Comparison of ENCODE assay signal across 1 cellular context in genomic region chr5:76402251-76402879, GRCh38.
TF ChIP-seq lines count a peak whose summit lies in the region.

No MANE protein-coding gene starts in this region.

TF ChIP-seq in HepG2, 621 proteins besides CTCF, POLR2A, EP300 and RAD21 (continued from another document):
- no peak for TF ChIP-seq ZNF276 (CRISPR knock-in tag; IDR thresholded peaks at IDR 0.05; ENCODE audit: low read depth)
- TF ChIP-seq ZFP1 (CRISPR knock-in tag; IDR thresholded peaks at IDR 0.05): no peak
- 0 out of 2 replicates have a peak, but pooled peaks have one; percentile 13 for TF ChIP-seq MTF2 (CRISPR knock-in tag; IDR thresholded peaks at IDR 0.05; ENCODE audit: borderline replicate concordance)
- no peak; the same call in 1 of the 2 replicates for TF ChIP-seq ZNF772 (CRISPR knock-in tag; IDR thresholded peaks at IDR 0.05)
- no peak for TF ChIP-seq ZNF510 (CRISPR knock-in tag; IDR thresholded peaks at IDR 0.05; ENCODE audit: low read depth)
- TF ChIP-seq SNAI1 (CRISPR knock-in tag; IDR thresholded peaks at IDR 0.05; ENCODE audit: borderline replicate concordance): no peak
- no peak for TF ChIP-seq ZSCAN29 (CRISPR knock-in tag; conservative IDR thresholded peaks at IDR 0.05)
- no peak for TF ChIP-seq TP53 (CRISPR knock-in tag; conservative IDR thresholded peaks at IDR 0.05)
- peak; percentile 60; the same call in 1 of the 2 replicates for TF ChIP-seq ZMYM3 (CRISPR knock-in tag; IDR thresholded peaks at IDR 0.05)
- TF ChIP-seq BRCA1 (CRISPR knock-in tag; IDR thresholded peaks at IDR 0.05): no peak
- no peak; the same call in 1 of the 2 replicates for TF ChIP-seq ZNF580 (CRISPR knock-in tag; IDR thresholded peaks at IDR 0.05; ENCODE audit: borderline replicate concordance, low read depth)
- no peak for TF ChIP-seq ZNF589 (CRISPR knock-in tag; conservative IDR thresholded peaks at IDR 0.05)
- TF ChIP-seq ZNF292 (CRISPR knock-in tag; IDR thresholded peaks at IDR 0.05; ENCODE audit: borderline replicate concordance, low read depth): no peak
- TF ChIP-seq SMAD1 (CRISPR knock-in tag; IDR thresholded peaks at IDR 0.05; ENCODE audit: borderline replicate concordance, low read depth): no peak
- TF ChIP-seq E2F2 (CRISPR knock-in tag; IDR thresholded peaks at IDR 0.05; ENCODE audit: borderline replicate concordance): no peak
- TF ChIP-seq ZNF235 (CRISPR knock-in tag; IDR thresholded peaks at IDR 0.05; ENCODE audit: borderline replicate concordance): no peak
- no peak for TF ChIP-seq ARID4A (CRISPR knock-in tag; IDR thresholded peaks at IDR 0.05; ENCODE audit: borderline replicate concordance)
- TF ChIP-seq ZNF260 (CRISPR knock-in tag; IDR thresholded peaks at IDR 0.05; ENCODE audit: borderline replicate concordance, low read depth): no peak
- no peak for TF ChIP-seq NCOR1 (IDR thresholded peaks at IDR 0.05; ENCODE audit: borderline replicate concordance, low read length)
- no peak for TF ChIP-seq CREM (IDR thresholded peaks at IDR 0.05)
- no peak for TF ChIP-seq CREM (CRISPR knock-in tag; IDR thresholded peaks at IDR 0.05)
- TF ChIP-seq RELA (CRISPR knock-in tag; IDR thresholded peaks at IDR 0.05): no peak
- no peak for TF ChIP-seq ZNF687 (CRISPR knock-in tag; IDR thresholded peaks at IDR 0.05)
- no peak for TF ChIP-seq ZFP36 (IDR thresholded peaks at IDR 0.05; ENCODE audit: borderline replicate concordance, low read depth, low read length, partially characterized antibody)
- TF ChIP-seq ZNF18 (CRISPR knock-in tag; IDR thresholded peaks at IDR 0.05; ENCODE audit: insufficient replicate concordance): peak; percentile 7
- no peak for TF ChIP-seq ZNF234 (CRISPR knock-in tag; conservative IDR thresholded peaks at IDR 0.05)
- no peak for TF ChIP-seq HHEX (CRISPR knock-in tag; IDR thresholded peaks at IDR 0.05)
- no peak for TF ChIP-seq ZNF543 (CRISPR knock-in tag; IDR thresholded peaks at IDR 0.05)
- TF ChIP-seq DR1 (CRISPR knock-in tag; IDR thresholded peaks at IDR 0.05): no peak
- TF ChIP-seq ZNF263 (CRISPR knock-in tag; IDR thresholded peaks at IDR 0.05): no peak
- no peak for TF ChIP-seq SMC3 (IDR thresholded peaks at IDR 0.05; ENCODE audit: low read length)
- no peak for TF ChIP-seq KLF16 (CRISPR knock-in tag; IDR thresholded peaks at IDR 0.05)
- TF ChIP-seq SNRNP70 (IDR thresholded peaks at IDR 0.05; ENCODE audit: low read depth, low read length): no peak
- TF ChIP-seq ZNF598 (CRISPR knock-in tag; IDR thresholded peaks at IDR 0.05; ENCODE audit: borderline replicate concordance): no peak
- TF ChIP-seq IRF2 (CRISPR knock-in tag; IDR thresholded peaks at IDR 0.05): no peak
- TF ChIP-seq SOX5 (CRISPR knock-in tag; IDR thresholded peaks at IDR 0.05; ENCODE audit: borderline replicate concordance): no peak
- TF ChIP-seq NAIF1 (CRISPR knock-in tag; IDR thresholded peaks at IDR 0.05; ENCODE audit: borderline replicate concordance): 0 out of 2 replicates have a peak, but pooled peaks have one; percentile 39
- no peak for TF ChIP-seq ATF5 (CRISPR knock-in tag; IDR thresholded peaks at IDR 0.05; ENCODE audit: low read depth)
- no peak for TF ChIP-seq GTF2F1 (IDR thresholded peaks at IDR 0.05; ENCODE audit: low read length)
- TF ChIP-seq ZNF530 (CRISPR knock-in tag; IDR thresholded peaks at IDR 0.05; ENCODE audit: low read depth): no peak
- peak; percentile 46 for TF ChIP-seq ZEB1 (IDR thresholded peaks at IDR 0.05; ENCODE audit: insufficient replicate concordance, low read depth)
- no peak for TF ChIP-seq TMF1 (CRISPR knock-in tag; IDR thresholded peaks at IDR 0.05; ENCODE audit: low read depth)
- no peak for TF ChIP-seq ZNF678 (CRISPR knock-in tag; IDR thresholded peaks at IDR 0.05)
- TF ChIP-seq BATF2 (CRISPR knock-in tag; IDR thresholded peaks at IDR 0.05): no peak
- TF ChIP-seq HMGA1 (CRISPR knock-in tag; conservative IDR thresholded peaks at IDR 0.05): no peak
